In genomic region chr17:32327911-32328310, GRCh38 we compare ENCODE assay signal across 13 cellular contexts. TPM values are rescaled to one million over a fixed set of nuclear protein-coding genes. Genes with fewer than 3 reads are reported as not detected.
DNase-seq lines count a peak whose midpoint lies in the region; ATAC-seq and TF ChIP-seq lines count a peak whose summit lies in the region.
"Had no signal": no experiment of that assay in that cellular context is flagged by ENCODE, and none has a peak within 500 bp of the region (broad histone marks: within the 10 kb centered on the region; RNA-seq: fewer than 3 reads in every experiment).

No MANE protein-coding gene starts in this region.

- no peaks in the 10 kb centered on the region for H3K9me3 Mint-ChIP-seq in activated naive CD8-positive, alpha-beta T cell treated with anti-CD3 and anti-CD28 coated beads, Interleukin-2, amount 10 ng/mL, durations not matched to agents 7 days and 5 days
- no peaks in the 10 kb centered on the region for H3K9me3 Mint-ChIP-seq in activated naive CD8-positive, alpha-beta T cell treated with anti-CD3 and anti-CD28 coated beads for 36 hours
- no peaks in the 10 kb centered on the region for H3K9me3 Mint-ChIP-seq in activated B cell treated with CpG ODN at 0.5 μM for 24 hours
- no peaks in the 10 kb centered on the region for H3K9me3 Mint-ChIP-seq in stimulated activated naive CD8-positive, alpha-beta T cell treated with anti-CD3 and anti-CD28 coated beads, Interleukin-15, amount 100 ng/mL, for 72 hours
- H3K9me3 Mint-ChIP-seq: CD4-positive, alpha-beta T cell had no signal

- no peak overlapping the region for H3K4me3 Mint-ChIP-seq in activated naive CD8-positive, alpha-beta T cell treated with anti-CD3 and anti-CD28 coated beads, Interleukin-2, amount 10 ng/mL, durations not matched to agents 7 days and 5 days
- no peak overlapping the region for H3K4me3 Mint-ChIP-seq in activated naive CD8-positive, alpha-beta T cell treated with anti-CD3 and anti-CD28 coated beads for 36 hours
- no peak overlapping the region for H3K4me3 Mint-ChIP-seq in activated B cell treated with CpG ODN at 0.5 μM for 24 hours
- no peak overlapping the region for H3K4me3 Mint-ChIP-seq in stimulated activated naive CD8-positive, alpha-beta T cell treated with anti-CD3 and anti-CD28 coated beads, Interleukin-15, amount 100 ng/mL, for 72 hours
- H3K4me3 Mint-ChIP-seq: CD4-positive, alpha-beta T cell had no signal

- H3K36me3 ChIP-seq in osteoblast (ENCODE audit: insufficient read depth, low read length) (peaks cover 4% of the 10 kb centered on the region), Karpas-422 (ENCODE audit: insufficient read depth, low read length) (no peaks in the 10 kb centered on the region)

- H3K79me2 ChIP-seq in osteoblast (ENCODE audit: insufficient read depth, low read length) (no peaks in the 10 kb centered on the region), Karpas-422 (ENCODE audit: low read length) (no peaks in the 10 kb centered on the region)

- no peaks in the 10 kb centered on the region for H3K9me2 ChIP-seq in Karpas-422 (replicated peaks; ENCODE audit: insufficient read depth, low read length)

- peaks cover 6% of the 10 kb centered on the region for H3K36me3 Mint-ChIP-seq in activated naive CD8-positive, alpha-beta T cell treated with anti-CD3 and anti-CD28 coated beads, Interleukin-2, amount 10 ng/mL, durations not matched to agents 7 days and 5 days
- H3K36me3 Mint-ChIP-seq in activated naive CD8-positive, alpha-beta T cell treated with anti-CD3 and anti-CD28 coated beads for 36 hours, result peaks cover 9% of the 10 kb centered on the region
- peaks cover 9% of the 10 kb centered on the region for H3K36me3 Mint-ChIP-seq in activated B cell treated with CpG ODN at 0.5 μM for 24 hours (ENCODE audit: low read depth)

- no peak overlapping the region for H3K27ac ChIP-seq in osteoblast (ENCODE audit: low read depth, low read length)
- no peak overlapping the region for H3K27ac ChIP-seq in Karpas-422 (ENCODE audit: low read length)
- H3K27ac ChIP-seq: GM23248 had no signal

- no peak overlapping the region for H3K4me2 ChIP-seq in osteoblast (ENCODE audit: insufficient read depth, low read length)
- H3K4me2 ChIP-seq in Karpas-422 (ENCODE audit: low read depth, low read length, poor library complexity, severe bottlenecking), result no peak overlapping the region

- H3K27me3 Mint-ChIP-seq in activated naive CD8-positive, alpha-beta T cell treated with anti-CD3 and anti-CD28 coated beads, Interleukin-2, amount 10 ng/mL, durations not matched to agents 7 days and 5 days, result no peaks in the 10 kb centered on the region
- H3K27me3 Mint-ChIP-seq in activated naive CD8-positive, alpha-beta T cell treated with anti-CD3 and anti-CD28 coated beads for 36 hours, result no peaks in the 10 kb centered on the region
- H3K27me3 Mint-ChIP-seq in activated B cell treated with CpG ODN at 0.5 μM for 24 hours, result no peaks in the 10 kb centered on the region
- no peaks in the 10 kb centered on the region for H3K27me3 Mint-ChIP-seq in stimulated activated naive CD8-positive, alpha-beta T cell treated with anti-CD3 and anti-CD28 coated beads, Interleukin-15, amount 100 ng/mL, for 72 hours
- H3K27me3 Mint-ChIP-seq: CD4-positive, alpha-beta T cell had no signal

- peak; percentile 3 for DNase-seq in activated naive CD8-positive, alpha-beta T cell treated with anti-CD3 and anti-CD28 coated beads, Interleukin-2, amount 10 ng/mL, durations not matched to agents 7 days and 5 days
- DNase-seq in activated naive CD8-positive, alpha-beta T cell treated with anti-CD3 and anti-CD28 coated beads for 36 hours, result no peak
- no peak for DNase-seq in activated B cell treated with CpG ODN at 0.5 μM for 24 hours
- DNase-seq in osteoblast (ENCODE audit: insufficient read length, low spot score, missing footprints), result peak; percentile 64
- no peak for DNase-seq in Karpas-422
- no peak for DNase-seq in stimulated activated naive CD8-positive, alpha-beta T cell treated with anti-CD3 and anti-CD28 coated beads, Interleukin-15, amount 100 ng/mL, for 72 hours
- no peak for DNase-seq in NCI-H2107 treated with DMSO at 0.1 percent for 48 hours (lab: John Stamatoyannopoulos, UW; ENCODE audit: unreplicated experiment)
- DNase-seq: ACHN; C1 segment of cervical spinal cord; CD4-positive, alpha-beta T cell; DMS79; GM23248 had no signal

- POLR2A ChIA-PET in activated naive CD8-positive, alpha-beta T cell treated with anti-CD3 and anti-CD28 coated beads, Interleukin-2, amount 10 ng/mL, durations not matched to agents 7 days and 5 days (lab: Charles Lee), result interaction anchor here (7.5 kb wide), 1 partner anchor 13 kb away, joined by 51 read pairs; the partner anchor contains the start of gene C17orf75
- POLR2A ChIA-PET in activated B cell treated with CpG ODN at 0.5 μM for 24 hours (lab: Charles Lee), result interaction anchor here (1.4 to 1.5 kb wide), 3 partner anchors 8 to 14 kb away, joined by 3 to 4 read pairs (median 4); partner anchors contain the start of gene C17orf75

- TF ChIP-seq CTCF in activated B cell treated with CpG ODN at 0.5 μM for 24 hours (IDR thresholded peaks at IDR 0.05) (no peak), osteoblast (IDR thresholded peaks at IDR 0.05; ENCODE audit: extremely low read depth, low read depth, low read length) (no peak)

- intact Hi-C loops in activated B cell treated with CpG ODN at 0.5 μM for 24 hours (cut with micrococcal nuclease), result no loop called here

- H3K27ac Mint-ChIP-seq in activated naive CD8-positive, alpha-beta T cell treated with anti-CD3 and anti-CD28 coated beads, Interleukin-2, amount 10 ng/mL, durations not matched to agents 7 days and 5 days, result peak overlapping the region; percentile 60
- no peak overlapping the region for H3K27ac Mint-ChIP-seq in activated naive CD8-positive, alpha-beta T cell treated with anti-CD3 and anti-CD28 coated beads for 36 hours
- H3K27ac Mint-ChIP-seq in activated B cell treated with CpG ODN at 0.5 μM for 24 hours, result peak overlapping the region; percentile 12
- H3K27ac Mint-ChIP-seq in stimulated activated naive CD8-positive, alpha-beta T cell treated with anti-CD3 and anti-CD28 coated beads, Interleukin-15, amount 100 ng/mL, for 72 hours, result no peak overlapping the region
- H3K27ac Mint-ChIP-seq: CD4-positive, alpha-beta T cell had no signal

- H3K4me3 ChIP-seq in osteoblast (ENCODE audit: insufficient read depth, low read length), result no peak overlapping the region
- no peak overlapping the region for H3K4me3 ChIP-seq in Karpas-422 (ENCODE audit: low read length)
- H3K4me3 ChIP-seq: GM23248 had no signal

- H4K20me1 ChIP-seq in osteoblast (ENCODE audit: insufficient read depth, low read length) (no peaks in the 10 kb centered on the region), Karpas-422 (ENCODE audit: insufficient read depth, low read depth, low read length) (no peaks in the 10 kb centered on the region)

- no peak overlapping the region for H2AFZ ChIP-seq in osteoblast (ENCODE audit: low read length)
- no peak overlapping the region for H2AFZ ChIP-seq in Karpas-422 (ENCODE audit: low read length)
- H2AFZ ChIP-seq: GM23248 had no signal

- peaks cover 54% of the 10 kb centered on the region for H3K4me1 Mint-ChIP-seq in activated naive CD8-positive, alpha-beta T cell treated with anti-CD3 and anti-CD28 coated beads, Interleukin-2, amount 10 ng/mL, durations not matched to agents 7 days and 5 days
- H3K4me1 Mint-ChIP-seq in activated naive CD8-positive, alpha-beta T cell treated with anti-CD3 and anti-CD28 coated beads for 36 hours, result peaks cover 45% of the 10 kb centered on the region
- peaks cover 15% of the 10 kb centered on the region for H3K4me1 Mint-ChIP-seq in activated B cell treated with CpG ODN at 0.5 μM for 24 hours
- peaks cover 54% of the 10 kb centered on the region for H3K4me1 Mint-ChIP-seq in stimulated activated naive CD8-positive, alpha-beta T cell treated with anti-CD3 and anti-CD28 coated beads, Interleukin-15, amount 100 ng/mL, for 72 hours

- CTCF ChIA-PET in activated B cell treated with CpG ODN at 0.5 μM for 24 hours (lab: Charles Lee), result no interaction called here

- ATAC-seq in activated naive CD8-positive, alpha-beta T cell treated with anti-CD3 and anti-CD28 coated beads, Interleukin-2, amount 10 ng/mL, durations not matched to agents 7 days and 5 days (ENCODE audit: low read depth), result no peak
- ATAC-seq in activated B cell treated with CpG ODN at 0.5 μM for 24 hours (ENCODE audit: low read depth), result no peak
- ATAC-seq in stimulated activated naive CD8-positive, alpha-beta T cell treated with anti-CD3 and anti-CD28 coated beads, Interleukin-15, amount 100 ng/mL, for 72 hours, result no peak
- ATAC-seq: HCT116 had no signal

- H3K27me3 ChIP-seq in osteoblast (ENCODE audit: insufficient read depth, low read length) (no peaks in the 10 kb centered on the region), Karpas-422 (ENCODE audit: low read length) (no peaks in the 10 kb centered on the region)

- no peak overlapping the region for H3K9ac ChIP-seq in Karpas-422 (ENCODE audit: low read length)
- H3K9ac ChIP-seq: GM23248 had no signal

- H3K4me1 ChIP-seq in osteoblast (ENCODE audit: insufficient read depth, low read length) (peaks cover 13% of the 10 kb centered on the region), Karpas-422 (ENCODE audit: low read length) (0 out of 2 replicates have a peak, but pooled peaks cover 6% of the 10 kb centered on the region)

- no peaks in the 10 kb centered on the region for H3K9me3 ChIP-seq in osteoblast (ENCODE audit: low read depth, low read length)
- no peaks in the 10 kb centered on the region for H3K9me3 ChIP-seq in Karpas-422 (ENCODE audit: low read length)

RNA-seq across cellular contexts. Expression of gene C17orf75, which starts 14.1 kb away (rescaled TPM):
- 10 to 100 TPM; 31.5 to 35.9 TPM for total RNA-seq in activated naive CD8-positive, alpha-beta T cell treated with anti-CD3 and anti-CD28 coated beads, Interleukin-2, amount 10 ng/mL, durations not matched to agents 7 days and 5 days
- total RNA-seq in activated naive CD8-positive, alpha-beta T cell treated with anti-CD3 and anti-CD28 coated beads for 36 hours, result 10 to 100 TPM; 31.0 to 36.7 TPM
- 18.1 and 23.0 TPM in 2 replicates for total RNA-seq in activated B cell treated with CpG ODN at 0.5 μM for 24 hours
- 12.7 and 15.9 TPM in 2 replicates for total RNA-seq in osteoblast
- total RNA-seq in Karpas-422 (2014; rRNA removed; shearing (Covaris generic); ENCODE audit: low replicate concordance), result 31.3 and 47.9 TPM in 2 replicates

RNA-seq across cellular contexts. Expression of gene ZNF207, which starts 22.0 kb away (rescaled TPM):
- total RNA-seq in activated naive CD8-positive, alpha-beta T cell treated with anti-CD3 and anti-CD28 coated beads, Interleukin-2, amount 10 ng/mL, durations not matched to agents 7 days and 5 days, result 100 to 1,000 TPM; 264 to 274 TPM
- total RNA-seq in activated naive CD8-positive, alpha-beta T cell treated with anti-CD3 and anti-CD28 coated beads for 36 hours, result 100 to 1,000 TPM; 210 to 214 TPM
- total RNA-seq in activated B cell treated with CpG ODN at 0.5 μM for 24 hours (231 and 276 TPM in 2 replicates), osteoblast (131 and 144 TPM in 2 replicates)
- 115 and 219 TPM in 2 replicates for total RNA-seq in Karpas-422 (2014; rRNA removed; shearing (Covaris generic); ENCODE audit: low replicate concordance)

Comparison
In these comparisons a context has a peak if more than half of its experiments do, and no peak if none do; other contexts are left out.
1. DNase-seq: peak in activated naive CD8-positive, alpha-beta T cell treated with anti-CD3 and anti-CD28 coated beads, Interleukin-2, amount 10 ng/mL, durations not matched to agents 7 days and 5 days (single experiment) and osteoblast (single experiment); none in activated naive CD8-positive, alpha-beta T cell treated with anti-CD3 and anti-CD28 coated beads for 36 hours (single experiment), activated B cell treated with CpG ODN at 0.5 μM for 24 hours (single experiment), Karpas-422 (single experiment), stimulated activated naive CD8-positive, alpha-beta T cell treated with anti-CD3 and anti-CD28 coated beads, Interleukin-15, amount 100 ng/mL, for 72 hours (0 of 2) and NCI-H2107 treated with DMSO at 0.1 percent for 48 hours (single experiment).
2. H3K27ac Mint-ChIP-seq: peak in activated naive CD8-positive, alpha-beta T cell treated with anti-CD3 and anti-CD28 coated beads, Interleukin-2, amount 10 ng/mL, durations not matched to agents 7 days and 5 days (single experiment) and activated B cell treated with CpG ODN at 0.5 μM for 24 hours (single experiment); none in activated naive CD8-positive, alpha-beta T cell treated with anti-CD3 and anti-CD28 coated beads for 36 hours (single experiment) and stimulated activated naive CD8-positive, alpha-beta T cell treated with anti-CD3 and anti-CD28 coated beads, Interleukin-15, amount 100 ng/mL, for 72 hours (0 of 2).